8 cellular contexts compared by ENCODE assay signal in genomic region chr7:152336754-152337368, GRCh38.
DNase-seq lines count a peak whose midpoint lies in the region; ATAC-seq and TF ChIP-seq lines count a peak whose summit lies in the region.

No MANE protein-coding gene starts in this region.

- H2AFZ ChIP-seq in smooth muscle cell (ENCODE audit: low read depth): no peak overlapping the region

- H3K27me3 Mint-ChIP-seq in activated naive CD4-positive, alpha-beta T cell treated with anti-CD3 and anti-CD28 coated beads, Interleukin-2, amount 10 ng/mL, durations not matched to agents 7 days and 5 days: no peaks in the 10 kb centered on the region
- H3K27me3 Mint-ChIP-seq in mesothelial cell of epicardium (ENCODE audit: low read depth): no peaks in the 10 kb centered on the region

- POLR2A ChIA-PET in AG04450 (lab: Yijun Ruan, JAX): no interaction called here

- H3K9me3 Mint-ChIP-seq in activated naive CD4-positive, alpha-beta T cell treated with anti-CD3 and anti-CD28 coated beads, Interleukin-2, amount 10 ng/mL, durations not matched to agents 7 days and 5 days: no peaks in the 10 kb centered on the region
- H3K9me3 Mint-ChIP-seq in mesothelial cell of epicardium: no peaks in the 10 kb centered on the region

- H3K9me3 ChIP-seq in AG04450 (ENCODE audit: control insufficient read depth, insufficient read depth, low read length) (no peaks in the 10 kb centered on the region), smooth muscle cell (replicated peaks; ENCODE audit: low read depth) (no peaks in the 10 kb centered on the region)

- H3K36me3 Mint-ChIP-seq in activated naive CD4-positive, alpha-beta T cell treated with anti-CD3 and anti-CD28 coated beads, Interleukin-2, amount 10 ng/mL, durations not matched to agents 7 days and 5 days: peaks cover 4% of the 10 kb centered on the region
- H3K36me3 Mint-ChIP-seq in mesothelial cell of epicardium: peaks cover 3% of the 10 kb centered on the region

- H3K4me2 ChIP-seq in smooth muscle cell: no peak overlapping the region

- H3K27ac ChIP-seq in AG04450 (ENCODE audit: low read depth, low read length) (no peak overlapping the region), smooth muscle cell (ENCODE audit: low read depth) (no peak overlapping the region)

- CTCF ChIA-PET in AG04450 (lab: Charles Lee): interaction anchor here (0.6 to 3.4 kb wide), 7 partner anchors 11 to 370 kb away, joined by 3 to 23 read pairs (median 3); no protein-coding TSS in a partner anchor
- CTCF ChIA-PET in activated naive CD4-positive, alpha-beta T cell treated with anti-CD3 and anti-CD28 coated beads, Interleukin-2, amount 10 ng/mL, durations not matched to agents 7 days and 5 days (lab: Charles Lee): interaction anchor here (0.7 to 3.6 kb wide), 8 partner anchors 9 to 369 kb away, joined by 3 to 14 read pairs (median 4); no protein-coding TSS in a partner anchor

- H3K9ac ChIP-seq in smooth muscle cell (ENCODE audit: low read depth): no peak overlapping the region

- peaks cover 100% of the 10 kb centered on the region for H4K20me1 ChIP-seq in smooth muscle cell (ENCODE audit: low read depth)

- H3K4me3 Mint-ChIP-seq in activated naive CD4-positive, alpha-beta T cell treated with anti-CD3 and anti-CD28 coated beads, Interleukin-2, amount 10 ng/mL, durations not matched to agents 7 days and 5 days: peak overlapping the region; percentile 59
- H3K4me3 Mint-ChIP-seq in mesothelial cell of epicardium: no peak overlapping the region

- H3K27ac Mint-ChIP-seq in activated naive CD4-positive, alpha-beta T cell treated with anti-CD3 and anti-CD28 coated beads, Interleukin-2, amount 10 ng/mL, durations not matched to agents 7 days and 5 days: peak overlapping the region; percentile 92
- no peak overlapping the region for H3K27ac Mint-ChIP-seq in mesothelial cell of epicardium

- DNase-seq in AG04450 (ENCODE audit: low read depth, low spot score) (no peak), GF-D8 (lab: John Stamatoyannopoulos, UW) (peak; percentile 12), NCI-H2081 treated with DMSO at 0.1 percent for 48 hours (lab: John Stamatoyannopoulos, UW) (peak; percentile 12), hippocampal formation (lab: John Stamatoyannopoulos, UW) (peak; percentile 10 to 38), smooth muscle cell (lab: John Stamatoyannopoulos, UW; ENCODE audit: unreplicated experiment) (no peak), mesothelial cell of epicardium (ENCODE audit: low spot score in 2 of 2, unreplicated experiment in 2 of 2) (no peak)
- no peak for DNase-seq in activated naive CD4-positive, alpha-beta T cell treated with anti-CD3 and anti-CD28 coated beads, Interleukin-2, amount 10 ng/mL, durations not matched to agents 7 days and 5 days

- H3K4me3 ChIP-seq in AG04450 (ENCODE audit: low read depth, low read length): no peak overlapping the region
- no peak overlapping the region for H3K4me3 ChIP-seq in smooth muscle cell

- WGBS in smooth muscle cell (ENCODE audit: low lambda C conversion rate): 55% methylated on average over 4 of the region's 4 CpGs

- peaks cover 98% of the 10 kb centered on the region for H3K79me2 ChIP-seq in smooth muscle cell (ENCODE audit: low read depth)

- TF ChIP-seq CTCF in AG04450 (IDR thresholded peaks at IDR 0.05; ENCODE audit: low read depth, low read length): peak; percentile 53
- peak; percentile 37 for TF ChIP-seq CTCF in smooth muscle cell (IDR thresholded peaks at IDR 0.05; ENCODE audit: borderline replicate concordance, insufficient read depth, poor library complexity, severe bottlenecking)
- no peak for TF ChIP-seq CTCF in mesothelial cell of epicardium (IDR thresholded peaks at IDR 0.05; ENCODE audit: unreplicated experiment)

- peak; percentile 59 for ATAC-seq in HG02642 (IDR thresholded peaks at IDR 0.05; ENCODE audit: poor library complexity, unreplicated experiment)

- peaks cover 29% of the 10 kb centered on the region for H3K4me1 Mint-ChIP-seq in activated naive CD4-positive, alpha-beta T cell treated with anti-CD3 and anti-CD28 coated beads, Interleukin-2, amount 10 ng/mL, durations not matched to agents 7 days and 5 days
- H3K4me1 Mint-ChIP-seq in mesothelial cell of epicardium: peaks cover 22% of the 10 kb centered on the region

- H3F3A ChIP-seq in smooth muscle cell (ENCODE audit: low read depth): peaks cover 3% of the 10 kb centered on the region

- H3K27me3 ChIP-seq in AG04450 (ENCODE audit: control insufficient read depth, insufficient read depth, low read length): no peaks in the 10 kb centered on the region
- H3K27me3 ChIP-seq in smooth muscle cell (ENCODE audit: low read depth): no peaks in the 10 kb centered on the region

- no peaks in the 10 kb centered on the region for H3K4me1 ChIP-seq in smooth muscle cell (ENCODE audit: low read depth)

- H3K36me3 ChIP-seq in smooth muscle cell (ENCODE audit: low read depth): no peaks in the 10 kb centered on the region

Comparison
In these comparisons a context has a peak if more than half of its experiments do, and no peak if none do; other contexts are left out.
1. DNase-seq: peak in GF-D8 (single experiment), NCI-H2081 treated with DMSO at 0.1 percent for 48 hours (single experiment) and hippocampal formation (2 of 2); none in AG04450 (single experiment), activated naive CD4-positive, alpha-beta T cell treated with anti-CD3 and anti-CD28 coated beads, Interleukin-2, amount 10 ng/mL, durations not matched to agents 7 days and 5 days (single experiment), smooth muscle cell (single experiment) and mesothelial cell of epicardium (0 of 2).